ENCODE assay signal across 5 cellular contexts in the genomic region with DNA sequence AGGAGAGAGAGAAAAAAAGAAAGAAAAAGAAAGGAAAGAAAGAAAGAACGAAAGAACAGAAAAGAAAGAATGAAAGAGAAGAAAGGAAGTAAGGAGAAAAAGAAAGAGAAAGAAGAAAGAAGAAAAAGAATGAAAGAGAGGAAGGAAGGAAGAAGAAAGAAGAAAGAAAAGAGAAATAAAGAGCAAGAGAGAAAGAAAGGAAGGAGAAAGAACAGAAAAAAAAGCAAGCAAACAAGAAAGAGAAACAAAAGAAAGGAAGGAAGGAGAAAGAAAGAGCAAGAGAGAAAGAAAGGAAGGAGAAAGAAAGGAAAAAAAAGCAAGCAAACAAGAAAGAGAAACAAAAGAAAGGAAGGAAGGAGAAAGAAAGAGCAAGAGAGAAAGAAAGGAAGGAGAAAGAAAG.
DNase-seq lines count a peak whose midpoint lies in the region; ATAC-seq, FAIRE-seq and TF ChIP-seq lines count a peak whose summit lies in the region.
"Not testable (repeated sequence)": the region's sequence is repeated elsewhere in the genome, so short reads cannot be mapped to it uniquely, and the experiment has no call there.

No MANE protein-coding gene starts in this region.

- H2BK20ac ChIP-seq in H1 (ENCODE audit: low read length), result not testable (repeated sequence)

- not testable (repeated sequence) for H2BK15ac ChIP-seq in H1 (ENCODE audit: low read length)

- H3K27me3 ChIP-seq in CD8-positive, alpha-beta T cell (ENCODE audit: insufficient read depth, low read length); H1 (replicated peaks in 1 of 4; ENCODE audit: control insufficient read depth in 3 of 4, extremely low read depth in 1 of 4, insufficient read depth in 3 of 4, low read length in 3 of 4): not testable (repeated sequence)

- H3K79me1 ChIP-seq in H1 (ENCODE audit: low read depth, low read length), result not testable (repeated sequence)

- not testable (repeated sequence) for H3K9me3 ChIP-seq in CD8-positive, alpha-beta T cell (ENCODE audit: low read length); H1 (ENCODE audit: insufficient read depth in 2 of 2, low read depth in 1 of 2, low read length in 1 of 2)

- not testable (repeated sequence) for H3K4me1 Mint-ChIP-seq in CD8-positive, alpha-beta T cell (ENCODE audit: low read depth); WTC11; activated CD8-positive, alpha-beta T cell treated with anti-CD3 and anti-CD28 coated beads for 36 hours (ENCODE audit: low read depth); activated naive CD4-positive, alpha-beta T cell treated with anti-CD3 and anti-CD28 coated beads, Interleukin-2, amount 50 U/mL, for 24 hours

- WGBS in H1 (ENCODE audit: extremely low coverage in 1 of 2, insufficient coverage in 1 of 2, insufficient read length in 1 of 2, insufficient replicate concordance in 2 of 2, low coverage in 1 of 2, low lambda C conversion rate in 2 of 2, missing lambda C conversion rate in 1 of 2), 2 experiments, result 20 to 22% methylated on average over 1 of the region's 1 CpG

- not testable (repeated sequence) for H3K9me3 Mint-ChIP-seq in CD8-positive, alpha-beta T cell; WTC11; activated CD8-positive, alpha-beta T cell treated with anti-CD3 and anti-CD28 coated beads for 36 hours; activated naive CD4-positive, alpha-beta T cell treated with anti-CD3 and anti-CD28 coated beads, Interleukin-2, amount 50 U/mL, for 24 hours

- H3K9ac ChIP-seq in H1 (replicated peaks in 1 of 4; ENCODE audit: extremely low read depth in 1 of 4, low read depth in 3 of 4, low read length in 3 of 4), result not testable (repeated sequence)

- intact Hi-C loops in CD8-positive, alpha-beta T cell (cut with DNase I, micrococcal nuclease); activated CD8-positive, alpha-beta T cell treated with anti-CD3 and anti-CD28 coated beads for 36 hours (cut with micrococcal nuclease): not testable (repeated sequence)

- H3K18ac ChIP-seq in H1 (ENCODE audit: extremely low read depth, low read length), result not testable (repeated sequence)

- H3K4me3 ChIP-seq in CD8-positive, alpha-beta T cell (ENCODE audit: low read depth, low read length); H1 (ENCODE audit: extremely low read depth in 1 of 4, insufficient read depth in 2 of 4, low read depth in 3 of 4, low read length in 4 of 4): not testable (repeated sequence)

- DNase-seq in CD8-positive, alpha-beta T cell; WTC11 (ENCODE audit: low spot score); activated CD8-positive, alpha-beta T cell treated with anti-CD3 and anti-CD28 coated beads for 36 hours; H1 (ENCODE audit: low read depth in 1 of 2, low spot score in 2 of 2): not testable (repeated sequence)

- CTCF ChIA-PET in CD8-positive, alpha-beta T cell (lab: Charles Lee); WTC11 (lab: Charles Lee); activated CD8-positive, alpha-beta T cell treated with anti-CD3 and anti-CD28 coated beads for 36 hours (lab: Charles Lee): not testable (repeated sequence)
- CTCF ChIA-PET in H1 (lab: Charles Lee; ENCODE audit: partially characterized antibody), result interaction anchor here (1.6 kb wide), 1 partner anchor 133 kb away, joined by 4 read pairs; no protein-coding TSS in a partner anchor

- H2AFZ ChIP-seq in H1 (ENCODE audit: low read length), result not testable (repeated sequence)

- not testable (repeated sequence) for H4K91ac ChIP-seq in H1 (replicated peaks; ENCODE audit: insufficient read length, low read length)

- not testable (repeated sequence) for TF ChIP-seq EP300 in H1 (IDR thresholded peaks at IDR 0.05; ENCODE audit: borderline replicate concordance in 1 of 2, low read depth in 2 of 2, low read length in 2 of 2)

- H3K36me3 ChIP-seq in CD8-positive, alpha-beta T cell (ENCODE audit: insufficient read depth, low read length); H1 (ENCODE audit: control insufficient read depth in 2 of 4, insufficient read depth in 4 of 4, low read length in 3 of 4): not testable (repeated sequence)

- H2BK12ac ChIP-seq in H1 (ENCODE audit: low read depth, low read length), result not testable (repeated sequence)

- TF ChIP-seq POLR2A in H1 (IDR thresholded peaks at IDR 0.05; ENCODE audit: control extremely low read depth in 1 of 2, low read depth in 2 of 2, low read length in 2 of 2), result not testable (repeated sequence)

- FAIRE-seq in H1 (lab: Jason Lieb, UNC), result peak; percentile 7

- POLR2A ChIA-PET in CD8-positive, alpha-beta T cell (lab: Charles Lee); WTC11 (lab: Charles Lee); activated CD8-positive, alpha-beta T cell treated with anti-CD3 and anti-CD28 coated beads for 36 hours (lab: Charles Lee); H1 (lab: Charles Lee; ENCODE audit: partially characterized antibody): not testable (repeated sequence)

- not testable (repeated sequence) for H3K4me3 Mint-ChIP-seq in CD8-positive, alpha-beta T cell; WTC11; activated CD8-positive, alpha-beta T cell treated with anti-CD3 and anti-CD28 coated beads for 36 hours; activated naive CD4-positive, alpha-beta T cell treated with anti-CD3 and anti-CD28 coated beads, Interleukin-2, amount 50 U/mL, for 24 hours

- not testable (repeated sequence) for H3K79me2 ChIP-seq in H1 (ENCODE audit: control insufficient read depth in 1 of 2, insufficient read depth in 2 of 2, low read length in 2 of 2)

- not testable (repeated sequence) for H4K8ac ChIP-seq in H1 (ENCODE audit: extremely low read depth, insufficient read depth, low read length)

- not testable (repeated sequence) for H4K5ac ChIP-seq in H1 (ENCODE audit: insufficient read length, low read depth, low read length)

- H4K20me1 ChIP-seq in H1 (replicated peaks in 1 of 2; ENCODE audit: control insufficient read depth in 1 of 2, insufficient read depth in 2 of 2, low read length in 2 of 2), result not testable (repeated sequence)

- H3K56ac ChIP-seq in H1 (replicated peaks; ENCODE audit: insufficient read length, low read depth, low read length), result not testable (repeated sequence)

- H3K27me3 Mint-ChIP-seq in CD8-positive, alpha-beta T cell (ENCODE audit: low read depth); WTC11 (ENCODE audit: low read depth); activated CD8-positive, alpha-beta T cell treated with anti-CD3 and anti-CD28 coated beads for 36 hours; activated naive CD4-positive, alpha-beta T cell treated with anti-CD3 and anti-CD28 coated beads, Interleukin-2, amount 50 U/mL, for 24 hours: not testable (repeated sequence)

- not testable (repeated sequence) for H3K36me3 Mint-ChIP-seq in CD8-positive, alpha-beta T cell; WTC11; activated CD8-positive, alpha-beta T cell treated with anti-CD3 and anti-CD28 coated beads for 36 hours (ENCODE audit: low read depth); activated naive CD4-positive, alpha-beta T cell treated with anti-CD3 and anti-CD28 coated beads, Interleukin-2, amount 50 U/mL, for 24 hours

- not testable (repeated sequence) for H3K4ac ChIP-seq in H1 (replicated peaks; ENCODE audit: insufficient read length, low read depth, low read length)

- not testable (repeated sequence) for H3K23ac ChIP-seq in H1 (ENCODE audit: insufficient read length)

- not testable (repeated sequence) for H3K27ac Mint-ChIP-seq in CD8-positive, alpha-beta T cell; WTC11; activated CD8-positive, alpha-beta T cell treated with anti-CD3 and anti-CD28 coated beads for 36 hours
- peak overlapping the region; percentile 46 for H3K27ac Mint-ChIP-seq in activated naive CD4-positive, alpha-beta T cell treated with anti-CD3 and anti-CD28 coated beads, Interleukin-2, amount 50 U/mL, for 24 hours

- TF ChIP-seq RAD21 in H1 (IDR thresholded peaks at IDR 0.05 in 1 of 2, conservative IDR thresholded peaks at IDR 0.05 in 1 of 2; ENCODE audit: low read depth in 2 of 2, low read length in 2 of 2), result not testable (repeated sequence)

- H3K4me1 ChIP-seq in CD8-positive, alpha-beta T cell (ENCODE audit: insufficient read depth, low read length); H1 (replicated peaks in 1 of 4; ENCODE audit: control insufficient read depth in 3 of 4, insufficient read depth in 4 of 4, low read length in 3 of 4): not testable (repeated sequence)

- not testable (repeated sequence) for H3K14ac ChIP-seq in H1 (ENCODE audit: insufficient read length)

- H2AK5ac ChIP-seq in H1 (ENCODE audit: low read depth, low read length), result not testable (repeated sequence)

- H2BK120ac ChIP-seq in H1 (replicated peaks; ENCODE audit: low read depth, low read length), result not testable (repeated sequence)

- TF ChIP-seq CTCF in CD8-positive, alpha-beta T cell (IDR thresholded peaks at IDR 0.05), result peak; percentile 28
- TF ChIP-seq CTCF in WTC11 (IDR thresholded peaks at IDR 0.05); H1 (IDR thresholded peaks at IDR 0.05; ENCODE audit: control extremely low read depth in 1 of 3, insufficient read depth in 1 of 3, low read depth in 1 of 3, low read length in 3 of 3): not testable (repeated sequence)
- peak; percentile 35 for TF ChIP-seq CTCF in activated CD8-positive, alpha-beta T cell treated with anti-CD3 and anti-CD28 coated beads for 36 hours (IDR thresholded peaks at IDR 0.05)

- H3K23me2 ChIP-seq in H1 (ENCODE audit: low read depth, low read length), result not testable (repeated sequence)

- H3K4me2 ChIP-seq in H1 (ENCODE audit: insufficient read depth in 1 of 2, low read depth in 2 of 2, low read length in 2 of 2), result not testable (repeated sequence)

- not testable (repeated sequence) for H3K27ac ChIP-seq in CD8-positive, alpha-beta T cell (ENCODE audit: low read depth, low read length); H1 (ENCODE audit: low read depth, low read length)

- ATAC-seq in CD8-positive, alpha-beta T cell; WTC11; activated CD8-positive, alpha-beta T cell treated with anti-CD3 and anti-CD28 coated beads for 36 hours: not testable (repeated sequence)

- H2BK5ac ChIP-seq in H1 (ENCODE audit: low read depth, low read length), result not testable (repeated sequence)
